In genomic region chr2:68667371-68667770, GRCh38 we compare ENCODE assay signal across 40 cellular contexts. TPM values are rescaled to one million over a fixed set of nuclear protein-coding genes. Genes with fewer than 3 reads are reported as not detected.
"Had no signal": no experiment of that assay in that cellular context is flagged by ENCODE, and none has a peak within 500 bp of the region (broad histone marks: within the 10 kb centered on the region; RNA-seq: fewer than 3 reads in every experiment).

No MANE protein-coding gene starts in this region.

- H3K27ac ChIP-seq: adrenal gland, ascending aorta, body of pancreas, brain microvascular endothelial cell, breast epithelium, cardiac muscle cell had no signal

- ATAC-seq: activated naive CD4-positive, alpha-beta T cell treated with anti-CD3 and anti-CD28 coated beads, Interleukin-2, amount 50 U/mL, for 72 hours; activated naive CD8-positive, alpha-beta T cell treated with anti-CD3 and anti-CD28 coated beads, Interleukin-2, amount 50 U/mL, for 24 hours; activated T-cell treated with anti-CD3 and anti-CD28 coated beads, Interleukin-2, amount 50 U/mL, for 4 hours; activated T-cell treated with anti-CD3 and anti-CD28 coated beads, Interleukin-2, amount 50 U/mL, for 72 hours; activated T-helper 17 cell treated with anti-CD3 and anti-CD28 coated beads, Interleukin-2, amount 50 U/mL, for 72 hours; body of pancreas had no signal

- H3K4me1 Mint-ChIP-seq: activated naive CD4-positive, alpha-beta T cell treated with anti-CD3 and anti-CD28 coated beads, Interleukin-2, amount 10 ng/mL, durations not matched to agents 7 days and 5 days had no signal

- H3K9me3 Mint-ChIP-seq: activated naive CD4-positive, alpha-beta T cell treated with anti-CD3 and anti-CD28 coated beads for 36 hours; activated naive CD4-positive, alpha-beta T cell treated with anti-CD3 and anti-CD28 coated beads, Interleukin-2, amount 50 U/mL, for 24 hours; activated T-helper 2 cell treated with anti-CD3 and anti-CD28 coated beads, Interferon-gamma antibody, Interleukin-2, Interleukin-4, amounts not matched to agents 10 μg/mL and 5 μg/mL and 100 μg/mL, durations not matched to agents 14 hours and 24 hours and 36 hours; central memory CD8-positive, alpha-beta T cell had no signal

- H3K27me3 ChIP-seq: ascending aorta, body of pancreas, brain microvascular endothelial cell, breast epithelium, cardiac muscle cell had no signal

- H3K4me1 ChIP-seq: adrenal gland, ascending aorta, body of pancreas, breast epithelium had no signal

- H3K36me3 Mint-ChIP-seq: activated naive CD4-positive, alpha-beta T cell treated with anti-CD3 and anti-CD28 coated beads, Interleukin-2, amount 50 U/mL, for 24 hours; brain had no signal

- H3K4me3 Mint-ChIP-seq: activated naive CD4-positive, alpha-beta T cell treated with anti-CD3 and anti-CD28 coated beads for 36 hours; activated naive CD4-positive, alpha-beta T cell treated with anti-CD3 and anti-CD28 coated beads, Interleukin-2, amount 10 ng/mL, durations not matched to agents 7 days and 5 days; activated naive CD4-positive, alpha-beta T cell treated with anti-CD3 and anti-CD28 coated beads, Interleukin-2, amount 50 U/mL, for 24 hours; activated naive CD8-positive, alpha-beta T cell; activated naive CD8-positive, alpha-beta T cell treated with anti-CD3 and anti-CD28 coated beads, Interleukin-2, amount 10 ng/mL, durations not matched to agents 7 days and 5 days; activated naive CD8-positive, alpha-beta T cell treated with anti-CD3 and anti-CD28 coated beads, Interleukin-2, amount 50 U/mL, for 24 hours; activated T-cell treated with anti-CD3 and anti-CD28 coated beads, Interleukin-2, amount 50 U/mL, for 24 hours; activated T-cell treated with anti-CD3 and anti-CD28 coated beads, Interleukin-2, amount 50 U/mL, for 4 hours; activated T-cell treated with anti-CD3 and anti-CD28 coated beads, Interleukin-2, amount 50 U/mL, for 72 hours; activated T-helper 1 cell treated with anti-CD3 and anti-CD28 coated beads, Interleukin-12 subunit alpha, Interleukin-12 subunit beta, Interleukin-2, Interleukin-4 antibody, amounts not matched to agents 30 ng/mL and 10 ng/mL and 1 ng/mL, durations not matched to agents 14 hours and 24 hours and 36 hours; activated T-helper 17 cell treated with anti-CD3 and anti-CD28 coated beads, Interleukin-2, amount 50 U/mL, for 72 hours; brain; central memory CD8-positive, alpha-beta T cell had no signal

- H3K36me3 ChIP-seq: adrenal gland, ascending aorta, brain microvascular endothelial cell, breast epithelium, cardiac muscle cell had no signal

- H3K4me3 ChIP-seq: adrenal gland, ascending aorta, body of pancreas, breast epithelium, cardiac muscle cell had no signal

- FAIRE-seq: astrocyte, bronchial epithelial cell had no signal

- DNase-seq: activated effector memory CD4-positive, alpha-beta T cell treated with anti-CD3 and anti-CD28 coated beads, Interleukin-2, amount 50 U/mL, for 16 hours; activated effector memory CD4-positive, alpha-beta T cell treated with Interleukin-2 at 50 U/mL for 16 hours; activated gamma-delta T cell; activated gamma-delta T cell treated with Interleukin-2 at 50 U/mL for 16 hours; activated naive CD4-positive, alpha-beta T cell; activated naive CD4-positive, alpha-beta T cell treated with anti-CD3 and anti-CD28 coated beads for 36 hours; activated naive CD4-positive, alpha-beta T cell treated with anti-CD3 and anti-CD28 coated beads, Interleukin-2, amount 10 ng/mL, durations not matched to agents 7 days and 5 days; activated naive CD4-positive, alpha-beta T cell treated with anti-CD3 and anti-CD28 coated beads, Interleukin-2, amount 50 U/mL, for 16 hours; activated naive CD4-positive, alpha-beta T cell treated with Interleukin-2 at 50 U/mL for 16 hours; activated naive CD8-positive, alpha-beta T cell treated with anti-CD3 and anti-CD28 coated beads, Interleukin-2, amount 10 ng/mL, durations not matched to agents 7 days and 5 days; activated naive CD8-positive, alpha-beta T cell treated with anti-CD3 and anti-CD28 coated beads, Interleukin-2, amount 50 U/mL, for 24 hours; activated T-cell treated with anti-CD3 and anti-CD28 coated beads, Interleukin-2, amount 50 U/mL, for 1 hour; activated T-cell treated with anti-CD3 and anti-CD28 coated beads, Interleukin-2, amount 50 U/mL, for 24 hours; activated T-cell treated with anti-CD3 and anti-CD28 coated beads, Interleukin-2, amount 50 U/mL, for 4 hours; activated T-cell treated with anti-CD3 and anti-CD28 coated beads, Interleukin-2, amount 50 U/mL, for 48 hours; activated T-cell treated with anti-CD3 and anti-CD28 coated beads, Interleukin-2, amount 50 U/mL, for 72 hours; adrenal gland; amniotic stem cell; amygdala; anterior cingulate cortex; aorta; body of pancreas; brain microvascular endothelial cell; caudate nucleus; central memory CD4-positive, alpha-beta T cell; cerebellar nuclear complex had no signal

- H3K9me3 ChIP-seq: adrenal gland, ascending aorta, body of pancreas, breast epithelium had no signal

- H3K27ac Mint-ChIP-seq: activated naive CD4-positive, alpha-beta T cell treated with anti-CD3 and anti-CD28 coated beads for 36 hours; activated naive CD4-positive, alpha-beta T cell treated with anti-CD3 and anti-CD28 coated beads, Interleukin-2, amount 10 ng/mL, durations not matched to agents 7 days and 5 days; activated naive CD4-positive, alpha-beta T cell treated with anti-CD3 and anti-CD28 coated beads, Interleukin-2, amount 50 U/mL, for 24 hours; activated naive CD4-positive, alpha-beta T cell treated with anti-CD3 and anti-CD28 coated beads, Interleukin-2, amount 50 U/mL, for 72 hours; activated naive CD8-positive, alpha-beta T cell; activated naive CD8-positive, alpha-beta T cell treated with anti-CD3 and anti-CD28 coated beads, Interleukin-2, amount 10 ng/mL, durations not matched to agents 7 days and 5 days; activated naive CD8-positive, alpha-beta T cell treated with anti-CD3 and anti-CD28 coated beads, Interleukin-2, amount 50 U/mL, for 24 hours; activated T-cell treated with anti-CD3 and anti-CD28 coated beads, Interleukin-2, amount 50 U/mL, for 24 hours; activated T-cell treated with anti-CD3 and anti-CD28 coated beads, Interleukin-2, amount 50 U/mL, for 72 hours; activated T-helper 1 cell treated with anti-CD3 and anti-CD28 coated beads, Interleukin-12 subunit alpha, Interleukin-12 subunit beta, Interleukin-2, Interleukin-4 antibody, amounts not matched to agents 30 ng/mL and 10 ng/mL and 1 ng/mL, durations not matched to agents 14 hours and 24 hours and 36 hours; activated T-helper 17 cell treated with anti-CD3 and anti-CD28 coated beads, Interleukin-2, amount 50 U/mL, for 72 hours; activated T-helper 2 cell treated with anti-CD3 and anti-CD28 coated beads, Interferon-gamma antibody, Interleukin-2, Interleukin-4, amounts not matched to agents 10 μg/mL and 5 μg/mL and 100 μg/mL, durations not matched to agents 14 hours and 24 hours and 36 hours; brain had no signal

RNA-seq across cellular contexts. Expression of gene PROKR1, which starts 24.0 kb away (rescaled TPM):
- total RNA-seq: activated naive CD4-positive, alpha-beta T cell treated with anti-CD3 and anti-CD28 coated beads for 36 hours; activated naive CD4-positive, alpha-beta T cell treated with anti-CD3 and anti-CD28 coated beads, Interleukin-2, amount 50 U/mL, for 72 hours; activated naive CD8-positive, alpha-beta T cell treated with anti-CD3 and anti-CD28 coated beads, Interleukin-2, amount 10 ng/mL, durations not matched to agents 7 days and 5 days; activated T-cell treated with anti-CD3 and anti-CD28 coated beads, Interleukin-2, amount 50 U/mL, for 72 hours; activated T-helper 1 cell treated with anti-CD3 and anti-CD28 coated beads, Interleukin-12 subunit alpha, Interleukin-12 subunit beta, Interleukin-2, Interleukin-4 antibody, amounts not matched to agents 30 ng/mL and 10 ng/mL and 1 ng/mL, durations not matched to agents 14 hours and 24 hours and 36 hours; activated T-helper 17 cell treated with anti-CD3 and anti-CD28 coated beads, Interleukin-2, amount 50 U/mL, for 72 hours; activated T-helper 2 cell treated with anti-CD3 and anti-CD28 coated beads, Interferon-gamma antibody, Interleukin-2, Interleukin-4, amounts not matched to agents 10 μg/mL and 5 μg/mL and 100 μg/mL, durations not matched to agents 14 hours and 24 hours and 36 hours; aorta; ascending aorta; body of pancreas; bronchial epithelial cell; chondrocyte had no signal
- polyA plus RNA-seq: aorta, cardiac muscle cell had no signal
